In the genomic region with DNA sequence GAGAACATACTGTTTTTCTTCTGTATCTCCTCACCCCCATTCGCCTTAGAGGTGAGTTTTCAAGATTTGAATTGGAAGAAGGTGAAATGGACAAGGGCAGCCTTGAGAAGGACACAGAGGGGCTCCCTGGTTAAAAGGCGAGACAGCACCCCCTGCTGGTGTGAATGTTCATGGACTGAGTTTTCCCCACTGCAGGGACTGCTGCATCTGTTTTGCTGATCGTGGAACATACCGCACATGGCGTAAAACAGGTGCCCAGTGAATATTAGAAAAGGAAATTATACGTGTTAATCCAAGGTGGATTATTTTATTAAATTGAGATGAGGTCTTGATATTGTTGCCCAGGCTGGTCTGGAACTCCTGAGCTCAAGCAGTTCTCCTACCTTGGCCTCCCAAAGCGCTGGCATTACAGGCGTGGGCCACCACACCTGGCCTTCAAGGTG, we compare ENCODE assay signal across 9 cellular contexts. TPM values are rescaled to one million over a fixed set of nuclear protein-coding genes. Genes with fewer than 3 reads are reported as not detected.
DNase-seq lines count a peak whose midpoint lies in the region; ATAC-seq, FAIRE-seq and TF ChIP-seq lines count a peak whose summit lies in the region.
"Had no signal": no experiment of that assay in that cellular context is flagged by ENCODE, and none has a peak within 500 bp of the region (broad histone marks: within the 10 kb centered on the region; RNA-seq: fewer than 3 reads in every experiment).

No MANE protein-coding gene starts in this region.

- CTCF ChIA-PET in activated naive CD4-positive, alpha-beta T cell treated with anti-CD3 and anti-CD28 coated beads for 36 hours (lab: Charles Lee), result interaction anchor here (0.6 to 1.5 kb wide), 10 partner anchors 9 to 226 kb away, joined by 3 to 5 read pairs (median 3); no protein-coding TSS in a partner anchor

- no peaks in the 10 kb centered on the region for H3K9me3 Mint-ChIP-seq in activated naive CD4-positive, alpha-beta T cell treated with anti-CD3 and anti-CD28 coated beads for 36 hours
- no peaks in the 10 kb centered on the region for H3K9me3 Mint-ChIP-seq in type B pancreatic cell
- H3K9me3 Mint-ChIP-seq: dendritic cell treated with granulocyte-macrophage colony-stimulating factor and Interleukin-4, amounts not matched to agents 40 ng/mL and 50 ng/mL, for 4 days had no signal

- FAIRE-seq in D721Med (lab: Jason Lieb, UNC), result no peak

- intact Hi-C loops in activated naive CD4-positive, alpha-beta T cell treated with anti-CD3 and anti-CD28 coated beads for 36 hours (cut with micrococcal nuclease), result loop anchor here (1.0 to 10.0 kb wide), 2 partner anchors 50 to 277 kb away; no protein-coding TSS in a partner anchor
- intact Hi-C loops in posterior cingulate gyrus (cut with DNase I), result loop anchor here (1.0 to 10.0 kb wide), 4 partner anchors 61 to 280 kb away; a partner anchor contains a TSS

- H3K4me3 Mint-ChIP-seq in activated naive CD4-positive, alpha-beta T cell treated with anti-CD3 and anti-CD28 coated beads for 36 hours, result no peak overlapping the region
- no peak overlapping the region for H3K4me3 Mint-ChIP-seq in type B pancreatic cell
- H3K4me3 Mint-ChIP-seq: dendritic cell treated with granulocyte-macrophage colony-stimulating factor and Interleukin-4, amounts not matched to agents 40 ng/mL and 50 ng/mL, for 4 days had no signal

- H3K27me3 Mint-ChIP-seq in activated naive CD4-positive, alpha-beta T cell treated with anti-CD3 and anti-CD28 coated beads for 36 hours (ENCODE audit: low read depth), result no peaks in the 10 kb centered on the region
- no peaks in the 10 kb centered on the region for H3K27me3 Mint-ChIP-seq in type B pancreatic cell
- H3K27me3 Mint-ChIP-seq: dendritic cell treated with granulocyte-macrophage colony-stimulating factor and Interleukin-4, amounts not matched to agents 40 ng/mL and 50 ng/mL, for 4 days had no signal

- H3K4me1 Mint-ChIP-seq in activated naive CD4-positive, alpha-beta T cell treated with anti-CD3 and anti-CD28 coated beads for 36 hours (ENCODE audit: low read depth), result peaks cover 13% of the 10 kb centered on the region
- H3K4me1 Mint-ChIP-seq in type B pancreatic cell (ENCODE audit: unreplicated experiment), result no peaks in the 10 kb centered on the region

- DNase-seq in D721Med (ENCODE audit: insufficient read length, low spot score) (peak; percentile 64), KG1 (lab: John Stamatoyannopoulos, UW) (peak; percentile 53), SK-N-DZ (ENCODE audit: low spot score) (peak; percentile 43), glomerular visceral epithelial cell (ENCODE audit: extremely low spot score) (peak; percentile 52), posterior cingulate gyrus (peak; percentile 43 to 96 (median 86)), type B pancreatic cell (ENCODE audit: extremely low spot score, unreplicated experiment) (no peak)
- DNase-seq in activated naive CD4-positive, alpha-beta T cell treated with anti-CD3 and anti-CD28 coated beads for 36 hours, result peak; percentile 88

- no peak for ATAC-seq in GM21576 (IDR thresholded peaks at IDR 0.05; ENCODE audit: unreplicated experiment)

- peak overlapping the region; percentile 46 for H3K27ac Mint-ChIP-seq in activated naive CD4-positive, alpha-beta T cell treated with anti-CD3 and anti-CD28 coated beads for 36 hours
- no peak overlapping the region for H3K27ac Mint-ChIP-seq in type B pancreatic cell

- peak; percentile 79 for TF ChIP-seq CTCF in D721Med (IDR thresholded peaks at IDR 0.05; ENCODE audit: insufficient read depth, missing control alignments)
- TF ChIP-seq CTCF in type B pancreatic cell (conservative IDR thresholded peaks at IDR 0.05), result peak; percentile 88

- peaks cover 12% of the 10 kb centered on the region for H3K36me3 Mint-ChIP-seq in activated naive CD4-positive, alpha-beta T cell treated with anti-CD3 and anti-CD28 coated beads for 36 hours (ENCODE audit: low read depth)
- peaks cover 16% of the 10 kb centered on the region for H3K36me3 Mint-ChIP-seq in type B pancreatic cell

RNA-seq across cellular contexts. Expression of a gene that starts 54.5 kb away (rescaled TPM):
- polyA plus RNA-seq in SK-N-DZ (2014; cell fraction: cytosol; rRNA removed), result 45.1 and 58.2 TPM in 2 replicates
- 21.8 and 26.0 TPM in 2 replicates for polyA plus RNA-seq in SK-N-DZ (2014; cell fraction: nucleus; rRNA removed)
- total RNA-seq in activated naive CD4-positive, alpha-beta T cell treated with anti-CD3 and anti-CD28 coated beads for 36 hours, result 100 to 1,000 TPM; 150 to 161 TPM
- total RNA-seq in type B pancreatic cell (ENCODE audit: low replicate concordance), result 34.9 and 76.4 TPM in 2 replicates
